In genomic region chr22:49327411-49327810, GRCh38 we compare ENCODE assay signal across 20 cellular contexts.
DNase-seq lines count a peak whose midpoint lies in the region; ATAC-seq, FAIRE-seq and TF ChIP-seq lines count a peak whose summit lies in the region.
"Had no signal": no experiment of that assay in that cellular context is flagged by ENCODE, and none has a peak within 500 bp of the region (broad histone marks: within the 10 kb centered on the region; RNA-seq: fewer than 3 reads in every experiment).

No MANE protein-coding gene starts in this region.

- H3K36me3 Mint-ChIP-seq in activated T-cell treated with anti-CD3 and anti-CD28 coated beads, Interleukin-2, amount 50 U/mL, for 24 hours (ENCODE audit: low read depth) = no peaks in the 10 kb centered on the region

- no peaks in the 10 kb centered on the region for H3K4me1 ChIP-seq in kidney (ENCODE audit: control insufficient read depth in 1 of 2, insufficient read depth in 1 of 2, low read depth in 1 of 2, low read length in 2 of 2)
- H3K4me1 ChIP-seq: HAP-1 had no signal

- H3K4me3 Mint-ChIP-seq in activated T-cell treated with anti-CD3 and anti-CD28 coated beads, Interleukin-2, amount 50 U/mL, for 24 hours = no peak overlapping the region

- TF ChIP-seq CTCF in GM20000 (IDR thresholded peaks at IDR 0.05; ENCODE audit: extremely low read depth, missing control alignments) (no peak), kidney (IDR thresholded peaks at IDR 0.05; ENCODE audit: borderline replicate concordance, extremely low read depth, insufficient read depth) (no peak)

- no peak for FAIRE-seq in kidney (lab: Jason Lieb, UNC)
- FAIRE-seq in GM19239 (lab: Jason Lieb, UNC) = no peak
- FAIRE-seq: D721Med, GM12892 had no signal

- H3K9ac ChIP-seq in kidney (ENCODE audit: low read length in 2 of 2) = no peak overlapping the region
- H3K9ac ChIP-seq: BLaER1 treated with 17β-estradiol and CSF1 and Interleukin-3, amounts not matched to agents 10 nM and 100 nM had no signal

- no peaks in the 10 kb centered on the region for H3K4me1 Mint-ChIP-seq in activated T-cell treated with anti-CD3 and anti-CD28 coated beads, Interleukin-2, amount 50 U/mL, for 24 hours (ENCODE audit: low read depth)

- peaks cover 0 to 5% of the 10 kb centered on the region in 2 donors for H3K9me3 ChIP-seq in kidney (ENCODE audit: control insufficient read depth in 1 of 2, low read length in 2 of 2)
- H3K9me3 ChIP-seq: HAP-1 had no signal

- no peaks in the 10 kb centered on the region for H3K36me3 ChIP-seq in kidney (ENCODE audit: control insufficient read depth in 1 of 2, insufficient read depth in 2 of 2, low read length in 2 of 2)
- H3K36me3 ChIP-seq: BLaER1 treated with 17β-estradiol and CSF1 and Interleukin-3, amounts not matched to agents 10 nM and 100 nM; HAP-1 had no signal

- no peak overlapping the region for H3K27ac ChIP-seq in kidney (ENCODE audit: low read depth in 2 of 2, low read length in 2 of 2)
- H3K27ac ChIP-seq: BLaER1 treated with 17β-estradiol and CSF1 and Interleukin-3, amounts not matched to agents 10 nM and 100 nM had no signal

- H3K9me3 Mint-ChIP-seq in activated T-cell treated with anti-CD3 and anti-CD28 coated beads, Interleukin-2, amount 50 U/mL, for 24 hours = peaks cover 3% of the 10 kb centered on the region

- DNase-seq in AG20443 (ENCODE audit: low spot score) (peak; percentile 6), GM20000 (ENCODE audit: low spot score) (peak; percentile 4), kidney (peak; percentile 18), sciatic nerve (ENCODE audit: low spot score) (peak; percentile 19), GM19239 (ENCODE audit: insufficient read length, low spot score) (no peak), HT-29 (ENCODE audit: low spot score) (no peak)
- DNase-seq in activated T-cell treated with anti-CD3 and anti-CD28 coated beads, Interleukin-2, amount 50 U/mL, for 24 hours = no peak
- DNase-seq in activated naive CD4-positive, alpha-beta T cell treated with Interleukin-2 at 50 U/mL for 16 hours = no peak
- DNase-seq: IMR-90, NCI-H1417 treated with DMSO at 0.1 percent for 48 hours, NCI-H187 treated with DMSO at 0.1 percent for 48 hours, NCI-H2227 treated with DMSO at 0.1 percent for 48 hours, NCI-H524 treated with DMSO at 0.1 percent for 48 hours, PC-3, RPMI8226, SIG-M5 had no signal

- no peak overlapping the region for H3K4me3 ChIP-seq in kidney (ENCODE audit: low read length in 2 of 2)
- H3K4me3 ChIP-seq: BLaER1 treated with 17β-estradiol and CSF1 and Interleukin-3, amounts not matched to agents 10 nM and 100 nM; HAP-1 had no signal

- no peak overlapping the region for H3K27ac Mint-ChIP-seq in activated T-cell treated with anti-CD3 and anti-CD28 coated beads, Interleukin-2, amount 50 U/mL, for 24 hours

- intact Hi-C loops in kidney (cut with DNase I) = no loop called here
- intact Hi-C loops in sciatic nerve (cut with DNase I) = no loop called here

- H3K27me3 Mint-ChIP-seq in activated T-cell treated with anti-CD3 and anti-CD28 coated beads, Interleukin-2, amount 50 U/mL, for 24 hours = peaks cover 37% of the 10 kb centered on the region

- ATAC-seq in sciatic nerve = no peak
- ATAC-seq: PC-3 had no signal

Comparison
In these comparisons a context has a peak if more than half of its experiments do, and no peak if none do; other contexts are left out.
1. DNase-seq: peak in AG20443 (single experiment), GM20000 (single experiment), kidney (single experiment) and sciatic nerve (single experiment); none in GM19239 (single experiment), activated T-cell treated with anti-CD3 and anti-CD28 coated beads, Interleukin-2, amount 50 U/mL, for 24 hours (single experiment), HT-29 (single experiment) and activated naive CD4-positive, alpha-beta T cell treated with Interleukin-2 at 50 U/mL for 16 hours (single experiment).